Comparison of ENCODE assay signal across 14 cellular contexts in the genomic region with DNA sequence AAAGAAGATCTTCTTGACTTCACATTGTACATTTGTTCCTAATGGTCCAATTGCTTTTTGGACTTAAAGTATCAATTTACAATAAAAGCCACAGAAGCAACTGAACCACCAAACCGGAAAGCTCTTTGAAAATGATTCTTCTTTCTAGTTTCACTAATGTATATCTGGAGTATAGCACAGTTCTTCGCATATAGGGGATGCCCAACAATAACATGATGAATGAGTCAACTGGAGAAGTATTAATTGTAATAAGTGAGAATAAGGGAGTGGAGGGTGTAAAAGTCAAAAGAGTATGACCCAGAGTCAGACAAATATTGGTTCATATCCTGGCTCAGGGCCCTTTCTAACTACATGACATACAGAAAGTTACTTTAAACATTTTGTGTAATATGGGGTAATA.
DNase-seq lines count a peak whose midpoint lies in the region; ATAC-seq and TF ChIP-seq lines count a peak whose summit lies in the region.
"Had no signal": no experiment of that assay in that cellular context is flagged by ENCODE, and none has a peak within 500 bp of the region (broad histone marks: within the 10 kb centered on the region; RNA-seq: fewer than 3 reads in every experiment).

No MANE protein-coding gene starts in this region.

- H3K4me1 ChIP-seq in MM.1S (ENCODE audit: low read length): no peaks in the 10 kb centered on the region

- H3K36me3 ChIP-seq in MM.1S (replicated peaks; ENCODE audit: insufficient read depth, low read length): no peaks in the 10 kb centered on the region
- H3K36me3 ChIP-seq: left ventricle myocardium inferior had no signal

- H3K9me2 ChIP-seq in MM.1S (replicated peaks; ENCODE audit: insufficient read depth, low read length): no peaks in the 10 kb centered on the region

- H4K20me1 ChIP-seq in MM.1S (ENCODE audit: insufficient read depth, low read length): no peaks in the 10 kb centered on the region

- no peaks in the 10 kb centered on the region for H3K79me2 ChIP-seq in MM.1S (ENCODE audit: low read length)

- ATAC-seq in GM19043 (IDR thresholded peaks at IDR 0.05; ENCODE audit: low read depth, unreplicated experiment) (peak; percentile 60), HG02852 (IDR thresholded peaks at IDR 0.05; ENCODE audit: unreplicated experiment) (peak; percentile 73)
- ATAC-seq: body of pancreas had no signal

- H3K27me3 ChIP-seq in MM.1S (replicated peaks; ENCODE audit: insufficient read depth, low read length) (no peaks in the 10 kb centered on the region), dorsolateral prefrontal cortex (no peaks in the 10 kb centered on the region)
- H3K27me3 ChIP-seq: body of pancreas had no signal

- H2AFZ ChIP-seq in MM.1S (ENCODE audit: low read length): no peak overlapping the region

- no peaks in the 10 kb centered on the region for H3F3A ChIP-seq in MM.1S (ENCODE audit: insufficient read depth, low read length)

- H3K9ac ChIP-seq in MM.1S (ENCODE audit: low read length): no peak overlapping the region

- intact Hi-C loops in dorsolateral prefrontal cortex (cut with DNase I): no loop called here

- DNase-seq in GM12865 (ENCODE audit: low read depth): peak; percentile 39
- peak; percentile 34 for DNase-seq in MM.1S
- DNase-seq in dorsolateral prefrontal cortex: no peak
- no peak for DNase-seq in NCI-H1417 treated with DMSO at 0.1 percent for 48 hours (lab: John Stamatoyannopoulos, UW)
- DNase-seq in KG1 (lab: John Stamatoyannopoulos, UW): no peak
- no peak for DNase-seq in cortex of kidney (lab: John Stamatoyannopoulos, UW)
- DNase-seq: activated CD4-positive, alpha-beta T cell treated with anti-CD3 and anti-CD28 coated beads, Interleukin-2, amount 10 ng/mL, durations not matched to agents 24 days and 14 days; body of pancreas; DMS79; left ventricle myocardium inferior; NCI-H2107; stimulated activated CD4-positive, alpha-beta T cell treated with anti-CD3 and anti-CD28 coated beads, Interleukin-15, amount 100 ng/mL, for 24 hours had no signal

- H3K9me3 ChIP-seq in MM.1S (replicated peaks; ENCODE audit: insufficient read depth, low read length): no peaks in the 10 kb centered on the region
- H3K9me3 ChIP-seq: body of pancreas, left ventricle myocardium inferior had no signal

- TF ChIP-seq CTCF in GM12865 (IDR thresholded peaks at IDR 0.05; ENCODE audit: insufficient read depth, low read depth, low read length, missing control alignments) (no peak), MM.1S (IDR thresholded peaks at IDR 0.05; ENCODE audit: low read length) (no peak), dorsolateral prefrontal cortex (IDR thresholded peaks at IDR 0.05 in 54 of 56, conservative IDR thresholded peaks at IDR 0.05 in 2 of 56; ENCODE audit: low read depth in 1 of 56, partially characterized antibody in 56 of 56) (no peak)

- H3K4me3 ChIP-seq in GM12865 (ENCODE audit: low read depth, low read length) (no peak overlapping the region), MM.1S (ENCODE audit: low read length) (no peak overlapping the region), dorsolateral prefrontal cortex (no peak overlapping the region)
- H3K4me3 ChIP-seq: body of pancreas, left ventricle myocardium inferior had no signal

- H3K27ac ChIP-seq in MM.1S (ENCODE audit: low read length) (no peak overlapping the region), dorsolateral prefrontal cortex (no peak overlapping the region)
- H3K27ac ChIP-seq: left ventricle myocardium inferior had no signal

- H3K4me2 ChIP-seq in MM.1S (ENCODE audit: low read depth, low read length): no peak overlapping the region

Comparison
In these comparisons a context has a peak if more than half of its experiments do, and no peak if none do; other contexts are left out.
1. DNase-seq: peak in GM12865 (single experiment) and MM.1S (single experiment); none in dorsolateral prefrontal cortex (0 of 10), NCI-H1417 treated with DMSO at 0.1 percent for 48 hours (single experiment), KG1 (single experiment) and cortex of kidney (single experiment).